Comparison of ENCODE assay signal across 10 cellular contexts in the genomic region with DNA sequence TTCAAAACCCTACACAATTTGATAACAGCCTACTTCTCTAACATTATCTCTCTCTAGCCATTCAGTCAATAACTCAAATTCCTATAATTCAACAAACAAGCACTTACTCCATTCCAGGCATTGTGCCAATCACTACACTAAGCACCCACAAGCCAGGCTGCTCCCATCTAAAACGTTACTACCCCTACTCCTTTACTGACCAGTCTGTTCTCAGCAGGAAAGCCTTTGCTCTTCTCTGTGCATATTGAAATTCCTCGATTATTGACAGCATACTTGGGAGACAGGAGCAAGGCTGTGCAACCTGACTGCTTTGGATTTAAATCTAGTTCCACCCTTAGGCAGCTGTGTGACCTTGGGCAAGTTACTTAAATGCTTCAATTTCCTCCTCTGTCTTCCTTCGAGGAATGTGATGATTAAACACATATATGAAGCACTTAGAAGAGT.
DNase-seq lines count a peak whose midpoint lies in the region; ATAC-seq lines count a peak whose summit lies in the region.
"Had no signal": no experiment of that assay in that cellular context is flagged by ENCODE, and none has a peak within 500 bp of the region (broad histone marks: within the 10 kb centered on the region; RNA-seq: fewer than 3 reads in every experiment).

No MANE protein-coding gene starts in this region.

- DNase-seq in H4 (ENCODE audit: low spot score), result peak; percentile 47
- DNase-seq in NCI-H2029 (lab: John Stamatoyannopoulos, UW), result peak; percentile 49
- peak; percentile 72 for DNase-seq in astrocyte of the hippocampus (ENCODE audit: low read depth, low spot score)
- peak; percentile 41 to 73 for DNase-seq in lung microvascular endothelial cell (ENCODE audit: low read depth in 2 of 2)
- no peak for DNase-seq in AG08395 (ENCODE audit: low spot score)
- no peak for DNase-seq in SW 1271 (lab: John Stamatoyannopoulos, UW)
- DNase-seq in stimulated activated CD4-positive, alpha-beta T cell treated with anti-CD3 and anti-CD28 coated beads, Interleukin-4, amount 100 ng/mL, for 24 hours, result no peak
- DNase-seq: activated effector memory CD4-positive, alpha-beta T cell treated with anti-CD3 and anti-CD28 coated beads, Interleukin-2, amount 50 U/mL, for 16 hours; midbrain had no signal

- ATAC-seq in GM21423 (IDR thresholded peaks at IDR 0.05; ENCODE audit: unreplicated experiment), result no peak

Comparison
In these comparisons a context has a peak if more than half of its experiments do, and no peak if none do; other contexts are left out.
1. DNase-seq: peak in H4 (single experiment), NCI-H2029 (single experiment), astrocyte of the hippocampus (single experiment) and lung microvascular endothelial cell (2 of 2); none in AG08395 (single experiment), SW 1271 (0 of 2) and stimulated activated CD4-positive, alpha-beta T cell treated with anti-CD3 and anti-CD28 coated beads, Interleukin-4, amount 100 ng/mL, for 24 hours (single experiment).